8 cellular contexts compared by ENCODE assay signal in the genomic region with DNA sequence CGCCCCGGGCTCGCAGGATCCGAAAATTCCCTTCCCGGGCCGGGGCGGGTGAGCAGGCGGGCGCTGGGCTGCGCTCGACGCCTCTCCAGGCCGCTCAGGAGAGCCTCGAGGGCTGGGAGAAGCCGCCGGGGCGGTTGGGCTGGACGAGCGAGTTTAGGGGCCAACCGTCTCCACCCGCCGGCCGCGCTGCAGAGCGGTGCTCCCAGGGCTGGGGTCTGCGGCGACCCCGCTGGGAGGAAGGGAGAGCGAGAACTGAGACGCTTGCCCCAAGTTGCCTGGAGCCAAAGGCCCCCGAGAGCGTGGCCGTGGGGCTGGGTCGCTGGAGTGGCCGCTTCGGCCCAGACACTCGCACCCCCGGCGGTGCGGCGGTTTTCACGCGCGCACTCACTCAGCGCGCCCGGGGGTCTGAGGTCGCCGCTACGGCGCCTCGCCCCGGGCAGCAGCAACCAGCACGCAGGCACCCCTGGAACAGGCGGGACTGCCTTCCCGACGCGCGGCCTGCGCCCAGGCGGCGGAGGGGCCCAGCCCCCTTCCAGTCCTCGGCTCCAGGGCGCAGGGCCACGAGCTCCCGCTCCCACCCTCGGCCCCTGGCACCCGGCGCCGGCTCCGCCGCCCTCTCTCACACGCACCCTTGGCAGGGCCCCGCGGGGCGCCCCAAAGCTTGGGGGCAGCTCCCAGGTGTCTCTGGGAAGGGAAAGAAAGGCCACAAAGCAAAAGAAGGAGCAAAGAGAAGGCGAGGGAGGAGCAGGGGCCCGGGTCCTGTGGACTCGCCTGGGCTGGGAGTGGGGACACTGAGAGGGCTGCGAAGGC. TPM values are rescaled to one million over a fixed set of nuclear protein-coding genes. Genes with fewer than 3 reads are reported as not detected.
DNase-seq lines count a peak whose midpoint lies in the region; ATAC-seq and TF ChIP-seq lines count a peak whose summit lies in the region.
"Had no signal": no experiment of that assay in that cellular context is flagged by ENCODE, and none has a peak within 500 bp of the region (broad histone marks: within the 10 kb centered on the region; RNA-seq: fewer than 3 reads in every experiment).

No MANE protein-coding gene starts in this region.

- peak overlapping the region; percentile 20 to 51 (median 37) for H3K4me3 ChIP-seq in Peyer's patch
- H3K4me3 ChIP-seq in epithelial cell of esophagus (ENCODE audit: low read length), result peak overlapping the region; percentile 66
- peak overlapping the region; percentile 33 for H3K4me3 ChIP-seq in lung
- H3K4me3 ChIP-seq in thymus (ENCODE audit: low read length), result peak overlapping the region; percentile 5

- no peak for TF ChIP-seq POLR2A in Peyer's patch (IDR thresholded peaks at IDR 0.05)

- H3K4me1 ChIP-seq in Peyer's patch, result peaks cover 0 to 9% (median 0%) of the 10 kb centered on the region in 4 donors
- peaks cover 0 to 2% of the 10 kb centered on the region in 2 donors for H3K4me1 ChIP-seq in lung (ENCODE audit: control insufficient read depth in 2 of 2, insufficient read depth in 2 of 2, low read length in 2 of 2)
- H3K4me1 ChIP-seq in thymus (ENCODE audit: control insufficient read depth, insufficient read depth, low read length), result no peaks in the 10 kb centered on the region

- WGBS in lung, 2 donors, result 2 to 4% methylated on average over 55 to 80 of the region's 80 CpGs
- 3% methylated on average over 80 of the region's 80 CpGs for WGBS in thymus

- ATAC-seq in lung (ENCODE audit: insufficient read depth, low FRiP score), result peak; percentile 56
- ATAC-seq in stimulated activated memory B cell treated with anti-CD40 and anti-IgM and Interleukin-4, amounts not matched to agents 10 μg/mL and 1 μg/mL and 100 μg/mL, for 72 hours, result no peak

- no peak overlapping the region for H3K4me3 Mint-ChIP-seq in stimulated activated memory B cell treated with anti-CD40 and anti-IgM and Interleukin-4, amounts not matched to agents 10 μg/mL and 1 μg/mL and 100 μg/mL, for 72 hours
- H3K4me3 Mint-ChIP-seq: T-helper 1 cell treated with Interleukin-12 subunit alpha and Interleukin-12 subunit beta and Interleukin-4 antibody, amounts not matched to agents 30 μg/mL and 1 μg/mL, for 36 hours had no signal

- H3K36me3 ChIP-seq in Peyer's patch, result no peaks in the 10 kb centered on the region
- H3K36me3 ChIP-seq in lung (ENCODE audit: control insufficient read depth in 2 of 2, insufficient read depth in 2 of 2, low read length in 2 of 2), result no peaks in the 10 kb centered on the region
- no peaks in the 10 kb centered on the region for H3K36me3 ChIP-seq in thymus (ENCODE audit: control insufficient read depth, insufficient read depth)

- H3K27ac ChIP-seq in Peyer's patch, result peak overlapping the region; percentile 69 to 86 (median 78)
- peak overlapping the region; percentile 54 to 87 for H3K27ac ChIP-seq in lung (ENCODE audit: low read depth in 1 of 2, low read length in 1 of 2)
- peak overlapping the region; percentile 77 for H3K27ac ChIP-seq in thymus (ENCODE audit: low read depth)

- DNase-seq in Peyer's patch (no peak), epithelial cell of esophagus (ENCODE audit: low read depth) (peak; percentile 75), lung (ENCODE audit: low spot score) (no peak), SK-N-DZ (ENCODE audit: low spot score) (no peak), foreskin melanocyte (no peak)

- H3K27me3 ChIP-seq in Peyer's patch, result peaks cover 0 to 6% of the 10 kb centered on the region in 2 donors
- H3K27me3 ChIP-seq in lung (ENCODE audit: control insufficient read depth, insufficient read depth), result no peaks in the 10 kb centered on the region
- peaks cover 41% of the 10 kb centered on the region for H3K27me3 ChIP-seq in thymus (ENCODE audit: control insufficient read depth, insufficient read depth)

- H3K27me3 Mint-ChIP-seq in stimulated activated memory B cell treated with anti-CD40 and anti-IgM and Interleukin-4, amounts not matched to agents 10 μg/mL and 1 μg/mL and 100 μg/mL, for 72 hours, result peaks cover 43% of the 10 kb centered on the region

- H3K4me1 Mint-ChIP-seq in stimulated activated memory B cell treated with anti-CD40 and anti-IgM and Interleukin-4, amounts not matched to agents 10 μg/mL and 1 μg/mL and 100 μg/mL, for 72 hours, result no peaks in the 10 kb centered on the region

- H3K9me3 ChIP-seq in Peyer's patch (no peaks in the 10 kb centered on the region), lung (ENCODE audit: control insufficient read depth in 2 of 2, insufficient read depth in 1 of 2, low read length in 1 of 2) (no peaks in the 10 kb centered on the region), thymus (ENCODE audit: control insufficient read depth) (no peaks in the 10 kb centered on the region)

- H3K27ac Mint-ChIP-seq in stimulated activated memory B cell treated with anti-CD40 and anti-IgM and Interleukin-4, amounts not matched to agents 10 μg/mL and 1 μg/mL and 100 μg/mL, for 72 hours, result no peak overlapping the region
- H3K27ac Mint-ChIP-seq: T-helper 1 cell treated with Interleukin-12 subunit alpha and Interleukin-12 subunit beta and Interleukin-4 antibody, amounts not matched to agents 30 μg/mL and 1 μg/mL, for 36 hours had no signal

- no peaks in the 10 kb centered on the region for H3K9me3 Mint-ChIP-seq in stimulated activated memory B cell treated with anti-CD40 and anti-IgM and Interleukin-4, amounts not matched to agents 10 μg/mL and 1 μg/mL and 100 μg/mL, for 72 hours
- H3K9me3 Mint-ChIP-seq: T-helper 1 cell treated with Interleukin-12 subunit alpha and Interleukin-12 subunit beta and Interleukin-4 antibody, amounts not matched to agents 30 μg/mL and 1 μg/mL, for 36 hours had no signal

- no peaks in the 10 kb centered on the region for H3K36me3 Mint-ChIP-seq in stimulated activated memory B cell treated with anti-CD40 and anti-IgM and Interleukin-4, amounts not matched to agents 10 μg/mL and 1 μg/mL and 100 μg/mL, for 72 hours

- TF ChIP-seq CTCF in Peyer's patch (IDR thresholded peaks at IDR 0.05) (no peak), epithelial cell of esophagus (IDR thresholded peaks at IDR 0.05; ENCODE audit: insufficient read depth, low read depth, low read length, missing control alignments) (no peak), lung (IDR thresholded peaks at IDR 0.05; ENCODE audit: control extremely low read depth, extremely low read depth) (no peak)

RNA-seq across cellular contexts. Expression of a gene that starts 0.6 kb away (rescaled TPM):
- total RNA-seq in Peyer's patch (1 to 10 TPM in 3 of 4 donors, not detected in 1; 2.1 to 4.4 (median 4.1) TPM), lung (10 to 100 TPM; 18.2 to 19.9 TPM)
- polyA plus RNA-seq in lung (1 to 10 TPM; 6.5 to 7.3 TPM), thymus (5.2 TPM)
- polyA plus RNA-seq in SK-N-DZ (2014; cell fraction: cytosol; rRNA removed), result 9.5 and 11.2 TPM in 2 replicates
- polyA plus RNA-seq in SK-N-DZ (2014; cell fraction: nucleus; rRNA removed), result 17.6 and 27.7 TPM in 2 replicates

RNA-seq across cellular contexts. Expression of a gene that starts 7.1 kb away (rescaled TPM):
- total RNA-seq in Peyer's patch (not detected), lung (not detected)
- polyA plus RNA-seq in lung (not detected), thymus (0.07 TPM)
- polyA plus RNA-seq in SK-N-DZ (2014; cell fraction: cytosol; rRNA removed), result not detected in 2 replicates
- polyA plus RNA-seq in SK-N-DZ (2014; cell fraction: nucleus; rRNA removed), result not detected in 2 replicates

RNA-seq across cellular contexts. Expression of a gene that starts 11.3 kb away (rescaled TPM):
- not detected for total RNA-seq in Peyer's patch
- 1 to 10 TPM in 1 of 2 donors, under 1 TPM in 1; 0.55 to 2.0 TPM for total RNA-seq in lung
- 1 to 10 TPM in 1 of 2 donors, under 1 TPM in 1; 0.79 to 3.3 TPM for polyA plus RNA-seq in lung
- polyA plus RNA-seq in thymus, result 0.37 TPM
- polyA plus RNA-seq in SK-N-DZ (2014; cell fraction: cytosol; rRNA removed), result 1.0 TPM in 1 of 2 replicates, not detected in the other
- 1.1 and 1.3 TPM in 2 replicates for polyA plus RNA-seq in SK-N-DZ (2014; cell fraction: nucleus; rRNA removed)

RNA-seq across cellular contexts. Expression of a gene that starts 12.9 kb away (rescaled TPM):
- total RNA-seq in Peyer's patch (10 to 100 TPM in 1 of 4 donors, 1 to 10 TPM in 3; 1.6 to 19.0 (median 5.2) TPM), lung (10 to 100 TPM; 13.4 to 27.3 TPM)
- polyA plus RNA-seq in lung (1 to 10 TPM; 5.4 to 6.0 TPM), thymus (6.3 TPM)
- polyA plus RNA-seq in SK-N-DZ (2014; cell fraction: cytosol; rRNA removed), result 23.2 and 28.7 TPM in 2 replicates
- 59.7 and 85.7 TPM in 2 replicates for polyA plus RNA-seq in SK-N-DZ (2014; cell fraction: nucleus; rRNA removed)

RNA-seq across cellular contexts. Expression of a gene that starts 42.5 kb away (rescaled TPM):
- not detected for total RNA-seq in Peyer's patch
- 1 to 10 TPM in 1 of 2 donors, not detected in 1; 7.1 TPM for total RNA-seq in lung
- polyA plus RNA-seq in lung, result under 1 TPM; 0.25 to 0.28 TPM
- 0.25 TPM for polyA plus RNA-seq in thymus
- not detected in 2 replicates for polyA plus RNA-seq in SK-N-DZ (2014; cell fraction: cytosol; rRNA removed)
- polyA plus RNA-seq in SK-N-DZ (2014; cell fraction: nucleus; rRNA removed), result not detected in 2 replicates

Comparison
In these comparisons a context has a peak if more than half of its experiments do, and no peak if none do; other contexts are left out.
1. H3K4me3 ChIP-seq: peak in every context shown above with its lines; median percentile 66 in epithelial cell of esophagus; 37 in Peyer's patch; 33 in lung; 5 in thymus.